1 cellular context compared by ENCODE assay signal in the genomic region with DNA sequence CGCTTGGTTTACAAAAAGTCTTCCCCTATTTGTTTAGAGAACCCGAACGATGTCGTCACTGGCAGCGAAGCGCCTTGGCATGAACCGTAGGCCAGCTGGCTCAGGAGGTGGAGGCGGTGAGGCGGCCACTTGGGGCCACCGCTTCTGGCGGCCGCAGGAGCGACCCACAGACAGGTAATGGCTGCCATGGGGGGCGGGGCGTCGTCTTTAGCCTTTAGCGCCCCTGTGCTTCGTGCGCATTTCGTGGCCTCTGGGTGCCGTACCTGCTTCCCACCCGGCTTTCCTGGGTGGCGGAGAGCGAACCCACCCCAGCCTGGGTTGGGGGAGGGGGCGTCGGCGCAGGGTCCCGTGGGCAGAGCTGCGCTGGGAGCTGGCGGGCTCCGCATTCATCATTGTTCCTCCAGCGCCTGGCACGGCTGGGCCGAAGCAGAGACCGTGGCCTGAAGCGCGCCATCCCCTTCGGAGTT.
TF ChIP-seq lines count a peak whose summit lies in the region.

No MANE protein-coding gene starts in this region.

TF ChIP-seq in HEK293, 187 proteins besides CTCF, POLR2A, EP300 and RAD21 (continued from another document and continues in another):
- TF ChIP-seq, protein P1, sequence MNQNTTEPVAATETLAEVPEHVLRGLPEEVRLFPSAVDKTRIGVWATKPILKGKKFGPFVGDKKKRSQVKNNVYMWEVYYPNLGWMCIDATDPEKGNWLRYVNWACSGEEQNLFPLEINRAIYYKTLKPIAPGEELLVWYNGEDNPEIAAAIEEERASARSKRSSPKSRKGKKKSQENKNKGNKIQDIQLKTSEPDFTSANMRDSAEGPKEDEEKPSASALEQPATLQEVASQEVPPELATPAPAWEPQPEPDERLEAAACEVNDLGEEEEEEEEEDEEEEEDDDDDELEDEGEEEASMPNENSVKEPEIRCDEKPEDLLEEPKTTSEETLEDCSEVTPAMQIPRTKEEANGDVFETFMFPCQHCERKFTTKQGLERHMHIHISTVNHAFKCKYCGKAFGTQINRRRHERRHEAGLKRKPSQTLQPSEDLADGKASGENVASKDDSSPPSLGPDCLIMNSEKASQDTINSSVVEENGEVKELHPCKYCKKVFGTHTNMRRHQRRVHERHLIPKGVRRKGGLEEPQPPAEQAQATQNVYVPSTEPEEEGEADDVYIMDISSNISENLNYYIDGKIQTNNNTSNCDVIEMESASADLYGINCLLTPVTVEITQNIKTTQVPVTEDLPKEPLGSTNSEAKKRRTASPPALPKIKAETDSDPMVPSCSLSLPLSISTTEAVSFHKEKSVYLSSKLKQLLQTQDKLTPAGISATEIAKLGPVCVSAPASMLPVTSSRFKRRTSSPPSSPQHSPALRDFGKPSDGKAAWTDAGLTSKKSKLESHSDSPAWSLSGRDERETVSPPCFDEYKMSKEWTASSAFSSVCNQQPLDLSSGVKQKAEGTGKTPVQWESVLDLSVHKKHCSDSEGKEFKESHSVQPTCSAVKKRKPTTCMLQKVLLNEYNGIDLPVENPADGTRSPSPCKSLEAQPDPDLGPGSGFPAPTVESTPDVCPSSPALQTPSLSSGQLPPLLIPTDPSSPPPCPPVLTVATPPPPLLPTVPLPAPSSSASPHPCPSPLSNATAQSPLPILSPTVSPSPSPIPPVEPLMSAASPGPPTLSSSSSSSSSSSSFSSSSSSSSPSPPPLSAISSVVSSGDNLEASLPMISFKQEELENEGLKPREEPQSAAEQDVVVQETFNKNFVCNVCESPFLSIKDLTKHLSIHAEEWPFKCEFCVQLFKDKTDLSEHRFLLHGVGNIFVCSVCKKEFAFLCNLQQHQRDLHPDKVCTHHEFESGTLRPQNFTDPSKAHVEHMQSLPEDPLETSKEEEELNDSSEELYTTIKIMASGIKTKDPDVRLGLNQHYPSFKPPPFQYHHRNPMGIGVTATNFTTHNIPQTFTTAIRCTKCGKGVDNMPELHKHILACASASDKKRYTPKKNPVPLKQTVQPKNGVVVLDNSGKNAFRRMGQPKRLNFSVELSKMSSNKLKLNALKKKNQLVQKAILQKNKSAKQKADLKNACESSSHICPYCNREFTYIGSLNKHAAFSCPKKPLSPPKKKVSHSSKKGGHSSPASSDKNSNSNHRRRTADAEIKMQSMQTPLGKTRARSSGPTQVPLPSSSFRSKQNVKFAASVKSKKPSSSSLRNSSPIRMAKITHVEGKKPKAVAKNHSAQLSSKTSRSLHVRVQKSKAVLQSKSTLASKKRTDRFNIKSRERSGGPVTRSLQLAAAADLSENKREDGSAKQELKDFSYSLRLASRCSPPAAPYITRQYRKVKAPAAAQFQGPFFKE (tag by site-specific recombination; IDR thresholded peaks at IDR 0.05; ENCODE audit: borderline replicate concordance): no peak
- TF ChIP-seq, protein P2, sequence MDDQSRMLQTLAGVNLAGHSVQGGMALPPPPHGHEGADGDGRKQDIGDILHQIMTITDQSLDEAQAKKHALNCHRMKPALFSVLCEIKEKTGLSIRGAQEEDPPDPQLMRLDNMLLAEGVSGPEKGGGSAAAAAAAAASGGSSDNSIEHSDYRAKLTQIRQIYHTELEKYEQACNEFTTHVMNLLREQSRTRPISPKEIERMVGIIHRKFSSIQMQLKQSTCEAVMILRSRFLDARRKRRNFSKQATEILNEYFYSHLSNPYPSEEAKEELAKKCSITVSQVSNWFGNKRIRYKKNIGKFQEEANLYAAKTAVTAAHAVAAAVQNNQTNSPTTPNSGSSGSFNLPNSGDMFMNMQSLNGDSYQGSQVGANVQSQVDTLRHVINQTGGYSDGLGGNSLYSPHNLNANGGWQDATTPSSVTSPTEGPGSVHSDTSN (CRISPR knock-in tag; IDR thresholded peaks at IDR 0.05): no peak
- TF ChIP-seq ZNF335 (tag by site-specific recombination; conservative IDR thresholded peaks at IDR 0.05) (peak; percentile 86), ZSCAN16 (tag by site-specific recombination; IDR thresholded peaks at IDR 0.05) (peak; percentile 52; the same call in 1 of the 2 replicates), KLF16 (tag by site-specific recombination; IDR thresholded peaks at IDR 0.05) (peak; percentile 85), ZNF510 (tag by site-specific recombination; IDR thresholded peaks at IDR 0.05; ENCODE audit: insufficient replicate concordance) (no peak), GLIS2 (tag by site-specific recombination; IDR thresholded peaks at IDR 0.05) (peak; percentile 96), KLF7 (tag by site-specific recombination; IDR thresholded peaks at IDR 0.05; ENCODE audit: borderline replicate concordance) (0 out of 2 replicates have a peak, but pooled peaks have one; percentile 27), ZNF561 (tag by site-specific recombination; IDR thresholded peaks at IDR 0.05; ENCODE audit: borderline replicate concordance) (peak; percentile 68; the same call in 1 of the 2 replicates), KLF9 (tag by site-specific recombination; IDR thresholded peaks at IDR 0.05; ENCODE audit: low read depth) (peak; percentile 73), ZNF785 (tag by site-specific recombination; IDR thresholded peaks at IDR 0.05) (peak; percentile 42; the same call in 1 of the 2 replicates), ZNF416 (tag by site-specific recombination; IDR thresholded peaks at IDR 0.05) (no peak), ZNF658 (tag by site-specific recombination; IDR thresholded peaks at IDR 0.05) (no peak), ZNF843 (tag by site-specific recombination; IDR thresholded peaks at IDR 0.05) (no peak), ZNF571 (tag by site-specific recombination; IDR thresholded peaks at IDR 0.05) (no peak), ZNF48 (tag by site-specific recombination; IDR thresholded peaks at IDR 0.05) (no peak), ZNF324 (tag by site-specific recombination; IDR thresholded peaks at IDR 0.05) (peak; percentile 53), OSR2 (tag by site-specific recombination; IDR thresholded peaks at IDR 0.05) (peak; percentile 53), ZFP37 (tag by site-specific recombination; IDR thresholded peaks at IDR 0.05) (no peak), ZNF529 (tag by site-specific recombination; IDR thresholded peaks at IDR 0.05; ENCODE audit: insufficient replicate concordance) (no peak), KLF8 (tag by site-specific recombination; IDR thresholded peaks at IDR 0.05) (no peak; the same call in 1 of the 2 replicates), SALL2 (tag by site-specific recombination; IDR thresholded peaks at IDR 0.05; ENCODE audit: borderline replicate concordance) (no peak), ZNF248 (tag by site-specific recombination; IDR thresholded peaks at IDR 0.05) (no peak), WT1 (tag by site-specific recombination; IDR thresholded peaks at IDR 0.05) (no peak), RBAK (tag by site-specific recombination; IDR thresholded peaks at IDR 0.05) (no peak), ZNF302 (tag by site-specific recombination; IDR thresholded peaks at IDR 0.05; ENCODE audit: low read depth) (no peak), SP3 (tag by site-specific recombination; IDR thresholded peaks at IDR 0.05) (peak; percentile 69), ZNF423 (tag by site-specific recombination; IDR thresholded peaks at IDR 0.05) (peak; percentile 69; the same call in 1 of the 2 replicates), ZNF155 (tag by site-specific recombination; IDR thresholded peaks at IDR 0.05) (no peak), ZBTB48 (tag by site-specific recombination; IDR thresholded peaks at IDR 0.05) (no peak; the same call in 1 of the 2 replicates), ZBTB8A (tag by site-specific recombination; IDR thresholded peaks at IDR 0.05) (peak; percentile 93), GLIS1 (tag by site-specific recombination; IDR thresholded peaks at IDR 0.05) (peak; percentile 77)
- TF ChIP-seq, protein P3, sequence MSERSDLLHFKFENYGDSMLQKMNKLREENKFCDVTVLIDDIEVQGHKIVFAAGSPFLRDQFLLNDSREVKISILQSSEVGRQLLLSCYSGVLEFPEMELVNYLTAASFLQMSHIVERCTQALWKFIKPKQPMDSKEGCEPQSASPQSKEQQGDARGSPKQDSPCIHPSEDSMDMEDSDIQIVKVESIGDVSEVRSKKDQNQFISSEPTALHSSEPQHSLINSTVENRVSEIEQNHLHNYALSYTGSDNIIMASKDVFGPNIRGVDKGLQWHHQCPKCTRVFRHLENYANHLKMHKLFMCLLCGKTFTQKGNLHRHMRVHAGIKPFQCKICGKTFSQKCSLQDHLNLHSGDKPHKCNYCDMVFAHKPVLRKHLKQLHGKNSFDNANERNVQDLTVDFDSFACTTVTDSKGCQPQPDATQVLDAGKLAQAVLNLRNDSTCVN (tag by site-specific recombination; optimal IDR thresholded peaks at IDR 0.05): peak; percentile 41
- TF ChIP-seq, protein P4, sequence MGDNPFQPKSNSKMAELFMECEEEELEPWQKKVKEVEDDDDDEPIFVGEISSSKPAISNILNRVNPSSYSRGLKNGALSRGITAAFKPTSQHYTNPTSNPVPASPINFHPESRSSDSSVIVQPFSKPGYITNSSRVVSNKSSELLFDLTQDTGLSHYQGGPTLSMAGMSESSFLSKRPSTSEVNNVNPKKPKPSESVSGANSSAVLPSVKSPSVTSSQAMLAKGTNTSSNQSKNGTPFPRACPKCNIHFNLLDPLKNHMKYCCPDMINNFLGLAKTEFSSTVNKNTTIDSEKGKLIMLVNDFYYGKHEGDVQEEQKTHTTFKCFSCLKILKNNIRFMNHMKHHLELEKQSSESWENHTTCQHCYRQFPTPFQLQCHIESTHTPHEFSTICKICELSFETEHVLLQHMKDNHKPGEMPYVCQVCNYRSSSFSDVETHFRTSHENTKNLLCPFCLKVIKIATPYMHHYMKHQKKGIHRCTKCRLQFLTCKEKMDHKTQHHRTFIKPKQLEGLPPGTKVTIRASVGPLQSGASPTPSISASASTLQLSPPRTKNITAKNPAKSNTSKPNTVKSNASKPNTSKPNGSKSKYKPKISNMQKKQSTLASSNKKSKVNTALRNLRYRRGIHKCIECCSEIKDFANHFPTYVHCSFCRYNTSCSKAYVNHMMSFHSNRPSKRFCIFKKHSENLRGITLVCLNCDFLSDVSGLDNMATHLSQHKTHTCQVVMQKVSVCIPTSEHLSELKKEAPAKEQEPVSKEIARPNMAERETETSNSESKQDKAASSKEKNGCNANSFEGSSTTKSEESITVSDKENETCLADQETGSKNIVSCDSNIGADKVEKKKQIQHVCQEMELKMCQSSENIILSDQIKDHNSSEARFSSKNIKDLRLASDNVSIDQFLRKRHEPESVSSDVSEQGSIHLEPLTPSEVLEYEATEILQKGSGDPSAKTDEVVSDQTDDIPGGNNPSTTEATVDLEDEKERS (tag by site-specific recombination; IDR thresholded peaks at IDR 0.05): no peak
- TF ChIP-seq, protein P5, sequence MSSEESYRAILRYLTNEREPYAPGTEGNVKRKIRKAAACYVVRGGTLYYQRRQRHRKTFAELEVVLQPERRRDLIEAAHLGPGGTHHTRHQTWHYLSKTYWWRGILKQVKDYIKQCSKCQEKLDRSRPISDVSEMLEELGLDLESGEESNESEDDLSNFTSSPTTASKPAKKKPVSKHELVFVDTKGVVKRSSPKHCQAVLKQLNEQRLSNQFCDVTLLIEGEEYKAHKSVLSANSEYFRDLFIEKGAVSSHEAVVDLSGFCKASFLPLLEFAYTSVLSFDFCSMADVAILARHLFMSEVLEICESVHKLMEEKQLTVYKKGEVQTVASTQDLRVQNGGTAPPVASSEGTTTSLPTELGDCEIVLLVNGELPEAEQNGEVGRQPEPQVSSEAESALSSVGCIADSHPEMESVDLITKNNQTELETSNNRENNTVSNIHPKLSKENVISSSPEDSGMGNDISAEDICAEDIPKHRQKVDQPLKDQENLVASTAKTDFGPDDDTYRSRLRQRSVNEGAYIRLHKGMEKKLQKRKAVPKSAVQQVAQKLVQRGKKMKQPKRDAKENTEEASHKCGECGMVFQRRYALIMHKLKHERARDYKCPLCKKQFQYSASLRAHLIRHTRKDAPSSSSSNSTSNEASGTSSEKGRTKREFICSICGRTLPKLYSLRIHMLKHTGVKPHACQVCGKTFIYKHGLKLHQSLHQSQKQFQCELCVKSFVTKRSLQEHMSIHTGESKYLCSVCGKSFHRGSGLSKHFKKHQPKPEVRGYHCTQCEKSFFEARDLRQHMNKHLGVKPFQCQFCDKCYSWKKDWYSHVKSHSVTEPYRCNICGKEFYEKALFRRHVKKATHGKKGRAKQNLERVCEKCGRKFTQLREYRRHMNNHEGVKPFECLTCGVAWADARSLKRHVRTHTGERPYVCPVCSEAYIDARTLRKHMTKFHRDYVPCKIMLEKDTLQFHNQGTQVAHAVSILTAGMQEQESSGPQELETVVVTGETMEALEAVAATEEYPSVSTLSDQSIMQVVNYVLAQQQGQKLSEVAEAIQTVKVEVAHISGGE (tag by site-specific recombination; conservative IDR thresholded peaks at IDR 0.05; ENCODE audit: low read depth): no peak
- TF ChIP-seq, protein P6, sequence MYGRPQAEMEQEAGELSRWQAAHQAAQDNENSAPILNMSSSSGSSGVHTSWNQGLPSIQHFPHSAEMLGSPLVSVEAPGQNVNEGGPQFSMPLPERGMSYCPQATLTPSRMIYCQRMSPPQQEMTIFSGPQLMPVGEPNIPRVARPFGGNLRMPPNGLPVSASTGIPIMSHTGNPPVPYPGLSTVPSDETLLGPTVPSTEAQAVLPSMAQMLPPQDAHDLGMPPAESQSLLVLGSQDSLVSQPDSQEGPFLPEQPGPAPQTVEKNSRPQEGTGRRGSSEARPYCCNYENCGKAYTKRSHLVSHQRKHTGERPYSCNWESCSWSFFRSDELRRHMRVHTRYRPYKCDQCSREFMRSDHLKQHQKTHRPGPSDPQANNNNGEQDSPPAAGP (tag by site-specific recombination; IDR thresholded peaks at IDR 0.05): peak; percentile 32; the same call in 1 of the 2 replicates
- TF ChIP-seq, protein P7, sequence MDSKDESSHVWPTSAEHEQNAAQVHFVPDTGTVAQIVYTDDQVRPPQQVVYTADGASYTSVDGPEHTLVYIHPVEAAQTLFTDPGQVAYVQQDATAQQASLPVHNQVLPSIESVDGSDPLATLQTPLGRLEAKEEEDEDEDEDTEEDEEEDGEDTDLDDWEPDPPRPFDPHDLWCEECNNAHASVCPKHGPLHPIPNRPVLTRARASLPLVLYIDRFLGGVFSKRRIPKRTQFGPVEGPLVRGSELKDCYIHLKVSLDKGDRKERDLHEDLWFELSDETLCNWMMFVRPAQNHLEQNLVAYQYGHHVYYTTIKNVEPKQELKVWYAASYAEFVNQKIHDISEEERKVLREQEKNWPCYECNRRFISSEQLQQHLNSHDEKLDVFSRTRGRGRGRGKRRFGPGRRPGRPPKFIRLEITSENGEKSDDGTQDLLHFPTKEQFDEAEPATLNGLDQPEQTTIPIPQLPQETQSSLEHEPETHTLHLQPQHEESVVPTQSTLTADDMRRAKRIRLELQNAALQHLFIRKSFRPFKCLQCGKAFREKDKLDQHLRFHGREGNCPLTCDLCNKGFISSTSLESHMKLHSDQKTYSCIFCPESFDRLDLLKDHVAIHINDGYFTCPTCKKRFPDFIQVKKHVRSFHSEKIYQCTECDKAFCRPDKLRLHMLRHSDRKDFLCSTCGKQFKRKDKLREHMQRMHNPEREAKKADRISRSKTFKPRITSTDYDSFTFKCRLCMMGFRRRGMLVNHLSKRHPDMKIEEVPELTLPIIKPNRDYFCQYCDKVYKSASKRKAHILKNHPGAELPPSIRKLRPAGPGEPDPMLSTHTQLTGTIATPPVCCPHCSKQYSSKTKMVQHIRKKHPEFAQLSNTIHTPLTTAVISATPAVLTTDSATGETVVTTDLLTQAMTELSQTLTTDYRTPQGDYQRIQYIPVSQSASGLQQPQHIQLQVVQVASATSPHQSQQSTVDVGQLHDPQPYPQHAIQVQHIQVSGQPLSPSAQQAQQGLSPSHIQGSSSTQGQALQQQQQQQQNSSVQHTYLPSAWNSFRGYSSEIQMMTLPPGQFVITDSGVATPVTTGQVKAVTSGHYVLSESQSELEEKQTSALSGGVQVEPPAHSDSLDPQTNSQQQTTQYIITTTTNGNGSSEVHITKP (tag by site-specific recombination; IDR thresholded peaks at IDR 0.05): peak; percentile 84
